ENCODE assay signal across 1 cellular context in the genomic region with DNA sequence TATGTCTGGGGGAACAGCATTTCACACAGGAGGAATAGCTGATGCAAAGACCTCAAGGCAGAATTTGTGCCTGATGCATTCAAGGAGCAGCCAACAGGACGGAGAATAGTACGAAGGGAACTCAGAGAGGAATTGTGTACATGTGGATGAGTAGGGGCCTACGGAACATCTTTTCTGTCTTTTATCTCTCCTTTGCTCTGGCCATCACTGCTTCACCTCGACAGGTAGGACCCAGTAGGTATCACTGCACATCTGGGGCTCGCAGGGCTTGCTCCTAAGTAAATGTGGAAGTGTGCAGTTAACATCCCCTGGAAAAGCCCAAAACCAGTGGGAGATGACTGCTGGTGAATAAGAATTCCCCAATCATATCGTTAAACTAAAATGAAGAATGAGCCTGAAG.
TF ChIP-seq lines count a peak whose summit lies in the region.

No MANE protein-coding gene starts in this region.

TF ChIP-seq in H1, 55 proteins besides CTCF, POLR2A, EP300 and RAD21:
- no peak for TF ChIP-seq TAF1 (IDR thresholded peaks at IDR 0.05; ENCODE audit: low read depth, low read length)
- no peak for TF ChIP-seq PHF8 (conservative IDR thresholded peaks at IDR 0.05; ENCODE audit: low read depth, low read length)
- no peak for TF ChIP-seq ZNF274 (IDR thresholded peaks at IDR 0.05; ENCODE audit: borderline replicate concordance, extremely low read depth, low read length)
- TF ChIP-seq BCL11A (IDR thresholded peaks at IDR 0.05; ENCODE audit: low read depth in 2 of 2, low read length in 2 of 2) = no peak
- no peak for TF ChIP-seq BACH1 (IDR thresholded peaks at IDR 0.05; ENCODE audit: low read length)
- TF ChIP-seq KDM5A (IDR thresholded peaks at IDR 0.05; ENCODE audit: low read length) = no peak
- no peak for TF ChIP-seq SP1 (IDR thresholded peaks at IDR 0.05; ENCODE audit: low read depth, low read length)
